Comparison of ENCODE assay signal across 19 cellular contexts in genomic region chr9:126854734-126855133, GRCh38. TPM values are rescaled to one million over a fixed set of nuclear protein-coding genes. Genes with fewer than 3 reads are reported as not detected.
DNase-seq lines count a peak whose midpoint lies in the region; ATAC-seq, FAIRE-seq and TF ChIP-seq lines count a peak whose summit lies in the region.
"Had no signal": no experiment of that assay in that cellular context is flagged by ENCODE, and none has a peak within 500 bp of the region (broad histone marks: within the 10 kb centered on the region; RNA-seq: fewer than 3 reads in every experiment).

No MANE protein-coding gene starts in this region.

- H3K27ac ChIP-seq in K562 (ENCODE audit: extremely low read depth, low read depth, low read length): no peak overlapping the region

- peaks cover 6 to 9% of the 10 kb centered on the region in 2 experiments; a peak in 4 of 5 replicates for H3K27me3 ChIP-seq in K562 (ENCODE audit: control insufficient read depth in 2 of 2, insufficient read depth in 2 of 2, low read length in 2 of 2)

- no peaks in the 10 kb centered on the region for H3K79me2 ChIP-seq in K562 (ENCODE audit: control insufficient read depth, insufficient read depth, low read length)

- CTCF ChIA-PET in K562 (lab: Yijun Ruan, JAX; ENCODE audit: low intra/inter-chr PET ratio): no interaction called here

- H3K9me3 ChIP-seq in K562 (replicated peaks; ENCODE audit: control insufficient read depth, insufficient read depth, low read depth, low read length): no peaks in the 10 kb centered on the region
- H3K9me3 ChIP-seq: HAP-1 had no signal

- no peak for TF ChIP-seq EP300 in K562 (IDR thresholded peaks at IDR 0.05; ENCODE audit: low read length)

- peak overlapping the region; percentile 68; the same call in 1 of the 2 replicates for H2AFZ ChIP-seq in K562 (ENCODE audit: low read depth, low read length)

- POLR2A ChIA-PET in K562 (lab: Yijun Ruan, JAX): no interaction called here

- H4K20me1 ChIP-seq in K562 (replicated peaks; ENCODE audit: control insufficient read depth, insufficient read depth, low read length): peaks cover 3% of the 10 kb centered on the region; the same call in 1 of the 2 replicates

- H3K4me2 ChIP-seq in K562 (ENCODE audit: insufficient read depth, low read length): no peak overlapping the region; the same call in 1 of the 2 replicates

- H3K9ac ChIP-seq in K562 (ENCODE audit: insufficient read depth in 1 of 2, low read depth in 2 of 2, low read length in 2 of 2): no peak overlapping the region

- no peaks in the 10 kb centered on the region for H3K36me3 ChIP-seq in K562 (ENCODE audit: control insufficient read depth, insufficient read depth, low read length)
- H3K36me3 ChIP-seq: HAP-1 had no signal

- H3K4me1 Mint-ChIP-seq in osteocyte (ENCODE audit: unreplicated experiment): no peaks in the 10 kb centered on the region
- H3K4me1 Mint-ChIP-seq in activated T-cell treated with anti-CD3 and anti-CD28 coated beads, Interleukin-2, amount 50 U/mL, for 72 hours (ENCODE audit: low read depth): peaks cover 5% of the 10 kb centered on the region

- BruUV-seq in K562 (replicated peaks; lab: Mats Ljungman, UMichigan): no TSS peak

- peaks cover 1 to 10% of the 10 kb centered on the region in 2 experiments; a peak in 4 of 5 replicates for H3K4me1 ChIP-seq in K562 (replicated peaks in 1 of 2; ENCODE audit: control insufficient read depth in 2 of 2, insufficient read depth in 2 of 2, low read length in 2 of 2)
- H3K4me1 ChIP-seq: HAP-1 had no signal

- peak in 2 of 4 experiments; percentile 23 to 42 for DNase-seq in K562 (ENCODE audit: extremely low read depth in 1 of 4, low spot score in 3 of 4)
- DNase-seq in dermis blood vessel endothelial cell: peak; percentile 18
- peak; percentile 32 for DNase-seq in osteocyte (ENCODE audit: extremely low spot score, unreplicated experiment)
- DNase-seq in NOMO-1 (lab: John Stamatoyannopoulos, UW; ENCODE audit: unreplicated experiment in 2 of 2): no peak
- DNase-seq in activated T-cell treated with anti-CD3 and anti-CD28 coated beads, Interleukin-2, amount 50 U/mL, for 72 hours: no peak
- DNase-seq: C1 segment of cervical spinal cord; Calu3; CD4-positive, alpha-beta memory T cell; COR-L47; DMS53; DMS79 treated with DMSO at 0.1 percent for 48 hours; GF-D8; GOT3; HFFc6 had no signal

- WGBS in K562 (ENCODE audit: insufficient coverage, low coverage, missing lambda C conversion rate): 5% methylated on average over 7 of the region's 7 CpGs

- intact Hi-C loops in K562 (cut with micrococcal nuclease): no loop called here

- ATAC-seq in K562 (peak; percentile 58), GM18873 (IDR thresholded peaks at IDR 0.05; ENCODE audit: low FRiP score, unreplicated experiment) (no peak)
- no peak for ATAC-seq in activated T-cell treated with anti-CD3 and anti-CD28 coated beads, Interleukin-2, amount 50 U/mL, for 72 hours (replicated peaks in 1 of 2)

- in situ Hi-C loops in K562 (cut with MboI): no loop called here

- FAIRE-seq in K562 (lab: Jason Lieb, UNC): peak; percentile 79
- FAIRE-seq: GM12891, GM18507, H54 had no signal

- H3K36me3 Mint-ChIP-seq in osteocyte (ENCODE audit: unreplicated experiment): no peaks in the 10 kb centered on the region
- H3K36me3 Mint-ChIP-seq in activated T-cell treated with anti-CD3 and anti-CD28 coated beads, Interleukin-2, amount 50 U/mL, for 72 hours (ENCODE audit: insufficient read depth in 2 of 2): no peaks in the 10 kb centered on the region
- H3K36me3 Mint-ChIP-seq: CD4-positive, alpha-beta memory T cell had no signal

- no peak for TF ChIP-seq CTCF in K562 (IDR thresholded peaks at IDR 0.05 in 2 of 3, conservative IDR thresholded peaks at IDR 0.05 in 1 of 3; ENCODE audit: insufficient read depth in 2 of 3, low read depth in 1 of 3, low read length in 3 of 3)
- no peak for TF ChIP-seq CTCF in osteocyte (IDR thresholded peaks at IDR 0.05)

- peaks cover 61% of the 10 kb centered on the region for H3K27me3 Mint-ChIP-seq in osteocyte (ENCODE audit: unreplicated experiment)
- H3K27me3 Mint-ChIP-seq in activated T-cell treated with anti-CD3 and anti-CD28 coated beads, Interleukin-2, amount 50 U/mL, for 72 hours (ENCODE audit: low read depth): peaks cover 57% of the 10 kb centered on the region

- H3K4me3 Mint-ChIP-seq in osteocyte (ENCODE audit: unreplicated experiment): no peak overlapping the region
- no peak overlapping the region for H3K4me3 Mint-ChIP-seq in activated T-cell treated with anti-CD3 and anti-CD28 coated beads, Interleukin-2, amount 50 U/mL, for 72 hours
- H3K4me3 Mint-ChIP-seq: CD4-positive, alpha-beta memory T cell; HFFc6 had no signal

- H3K4me3 ChIP-seq in K562: no peak overlapping the region
- H3K4me3 ChIP-seq: HAP-1 had no signal

- no peaks in the 10 kb centered on the region for H3K9me3 Mint-ChIP-seq in osteocyte (ENCODE audit: unreplicated experiment)
- H3K9me3 Mint-ChIP-seq in activated T-cell treated with anti-CD3 and anti-CD28 coated beads, Interleukin-2, amount 50 U/mL, for 72 hours: no peaks in the 10 kb centered on the region
- H3K9me3 Mint-ChIP-seq: CD4-positive, alpha-beta memory T cell; HFFc6 had no signal

- TF ChIP-seq RAD21 in K562 (CRISPR knock-in tag; conservative IDR thresholded peaks at IDR 0.05 in 1 of 2, IDR thresholded peaks at IDR 0.05 in 1 of 2): no peak

- no peak for TF ChIP-seq POLR2A in K562 (conservative IDR thresholded peaks at IDR 0.05)

- H3K9me1 ChIP-seq in K562 (ENCODE audit: control insufficient read depth, insufficient read depth, low read length): no peaks in the 10 kb centered on the region

- no peak overlapping the region for H3K27ac Mint-ChIP-seq in osteocyte (ENCODE audit: unreplicated experiment)
- H3K27ac Mint-ChIP-seq in activated T-cell treated with anti-CD3 and anti-CD28 coated beads, Interleukin-2, amount 50 U/mL, for 72 hours: no peak overlapping the region
- H3K27ac Mint-ChIP-seq: CD4-positive, alpha-beta memory T cell; HFFc6 had no signal

RNA-seq across cellular contexts. Expression of gene ZBTB34, which starts 5.7 kb away (rescaled TPM):
- 15.0 and 20.0 TPM in 2 replicates for total RNA-seq in K562 (2011; cell fraction: chromatin; rRNA removed; ENCODE audit: low replicate concordance)
- 10.5 and 11.4 TPM in 2 replicates for total RNA-seq in K562 (2011; cell fraction: nucleolus; rRNA removed)
- total RNA-seq in K562 (2011; cell fraction: nucleoplasm; rRNA removed): 16.6 and 22.8 TPM in 2 replicates
- total RNA-seq in K562 (2014; rRNA removed) (7.8 and 8.4 TPM in 2 replicates), K562 (2014; rRNA removed; fragmentation: Illumina TruSeq; extraction: Trizol) (11.3 and 12.4 TPM in 2 replicates), K562 (2015; rRNA removed; fragmentation: Illumina TruSeq; extraction: Trizol) (10.6 and 11.2 TPM in 2 replicates), K562 (2021) (13.4 and 14.6 TPM in 2 replicates), dermis blood vessel endothelial cell (10.5 and 11.6 TPM in 2 replicates), osteocyte (13.9 and 14.0 TPM in 2 replicates)
- polyA plus RNA-seq in K562 (2011; rRNA removed) (15.6 and 15.7 TPM in 2 replicates), K562 (2014; fragmentation: Illumina TruSeq; extraction: Trizol) (9.7 and 9.8 TPM in 2 replicates), K562 (2014; fragmentation: Nextera tagmentation; extraction: Ambion mirVana) (1 to 10 TPM; 2.7 to 6.3 TPM), K562 (2014; rRNA removed) (8.2 and 9.4 TPM in 2 replicates)
- 6.9 and 11.1 TPM in 2 replicates for polyA plus RNA-seq in K562 (2011; cell fraction: cytosol; rRNA removed)
- polyA plus RNA-seq in K562 (2011; cell fraction: nucleus; rRNA removed): 10.0 and 12.7 TPM in 2 replicates
- 5.3 and 6.1 TPM in 2 replicates for polyA plus RNA-seq in K562 (2012)
- polyA minus RNA-seq in K562 (2011; rRNA and poly(A)+ RNA removed): 30.8 and 33.6 TPM in 2 replicates
- 13.4 and 15.4 TPM in 2 replicates for polyA minus RNA-seq in K562 (2011; cell fraction: cytosol; rRNA and poly(A)+ RNA removed)
- 5.9 and 12.0 TPM in 2 replicates for polyA minus RNA-seq in K562 (2011; cell fraction: nucleus; rRNA and poly(A)+ RNA removed)
- total RNA-seq in activated T-cell treated with anti-CD3 and anti-CD28 coated beads, Interleukin-2, amount 50 U/mL, for 72 hours: 1 to 10 TPM; 7.1 to 8.1 TPM

RNA-seq across cellular contexts. Expression of gene ZBTB43, which starts 49.9 kb away (rescaled TPM):
- 11.0 and 26.1 TPM in 2 replicates for total RNA-seq in K562 (2011; cell fraction: chromatin; rRNA removed; ENCODE audit: low replicate concordance)
- total RNA-seq in K562 (2011; cell fraction: nucleolus; rRNA removed): 8.8 and 20.3 TPM in 2 replicates
- total RNA-seq in K562 (2011; cell fraction: nucleoplasm; rRNA removed): 14.2 and 18.7 TPM in 2 replicates
- total RNA-seq in K562 (2014; rRNA removed) (6.0 and 6.9 TPM in 2 replicates), K562 (2014; rRNA removed; fragmentation: Illumina TruSeq; extraction: Trizol) (9.1 and 10.3 TPM in 2 replicates), K562 (2015; rRNA removed; fragmentation: Illumina TruSeq; extraction: Trizol) (9.5 and 13.3 TPM in 2 replicates), K562 (2021) (8.7 and 15.0 TPM in 2 replicates), dermis blood vessel endothelial cell (7.7 and 8.2 TPM in 2 replicates), osteocyte (17.1 and 20.3 TPM in 2 replicates)
- polyA plus RNA-seq in K562 (2011; rRNA removed) (11.9 and 13.8 TPM in 2 replicates), K562 (2014; fragmentation: Illumina TruSeq; extraction: Trizol) (8.2 and 17.2 TPM in 2 replicates), K562 (2014; fragmentation: Nextera tagmentation; extraction: Ambion mirVana) (1 to 10 TPM; 3.9 to 5.5 TPM), K562 (2014; rRNA removed) (6.6 and 7.1 TPM in 2 replicates)
- polyA plus RNA-seq in K562 (2011; cell fraction: cytosol; rRNA removed): 4.4 and 6.5 TPM in 2 replicates
- polyA plus RNA-seq in K562 (2011; cell fraction: nucleus; rRNA removed): 5.8 and 10.6 TPM in 2 replicates
- 4.8 TPM in 2 replicates for polyA plus RNA-seq in K562 (2012)
- 10.3 and 10.4 TPM in 2 replicates for polyA minus RNA-seq in K562 (2011; rRNA and poly(A)+ RNA removed)
- 7.1 and 7.2 TPM in 2 replicates for polyA minus RNA-seq in K562 (2011; cell fraction: cytosol; rRNA and poly(A)+ RNA removed)
- 9.7 and 11.2 TPM in 2 replicates for polyA minus RNA-seq in K562 (2011; cell fraction: nucleus; rRNA and poly(A)+ RNA removed)
- total RNA-seq in activated T-cell treated with anti-CD3 and anti-CD28 coated beads, Interleukin-2, amount 50 U/mL, for 72 hours: 10 to 100 TPM; 30.2 to 66.2 TPM

RNA-seq across cellular contexts. Expression of gene RALGPS1, which starts 59.8 kb away (rescaled TPM):
- total RNA-seq in K562 (2011; cell fraction: chromatin; rRNA removed; ENCODE audit: low replicate concordance): 14.4 and 14.5 TPM in 2 replicates
- 6.3 and 10.0 TPM in 2 replicates for total RNA-seq in K562 (2011; cell fraction: nucleolus; rRNA removed)
- 11.3 and 14.1 TPM in 2 replicates for total RNA-seq in K562 (2011; cell fraction: nucleoplasm; rRNA removed)
- total RNA-seq in K562 (2014; rRNA removed) (1.5 and 1.6 TPM in 2 replicates), K562 (2014; rRNA removed; fragmentation: Illumina TruSeq; extraction: Trizol) (1.2 and 1.9 TPM in 2 replicates), K562 (2015; rRNA removed; fragmentation: Illumina TruSeq; extraction: Trizol) (1.3 and 1.5 TPM in 2 replicates), K562 (2021) (1.9 and 2.6 TPM in 2 replicates), dermis blood vessel endothelial cell (3.1 and 3.3 TPM in 2 replicates), osteocyte (8.7 and 9.9 TPM in 2 replicates)
- polyA plus RNA-seq in K562 (2011; rRNA removed) (1.2 and 1.5 TPM in 2 replicates), K562 (2014; fragmentation: Illumina TruSeq; extraction: Trizol) (1.9 and 2.2 TPM in 2 replicates), K562 (2014; fragmentation: Nextera tagmentation; extraction: Ambion mirVana) (under 1 TPM; 0.04 to 0.20 TPM), K562 (2014; rRNA removed) (1.5 and 6.3 TPM in 2 replicates)
- polyA plus RNA-seq in K562 (2011; cell fraction: cytosol; rRNA removed): 0.83 and 1.1 TPM in 2 replicates
- 4.3 and 6.0 TPM in 2 replicates for polyA plus RNA-seq in K562 (2011; cell fraction: nucleus; rRNA removed)
- polyA plus RNA-seq in K562 (2012): 1.4 and 2.7 TPM in 2 replicates
- polyA minus RNA-seq in K562 (2011; rRNA and poly(A)+ RNA removed): 1.2 and 2.2 TPM in 2 replicates
- polyA minus RNA-seq in K562 (2011; cell fraction: cytosol; rRNA and poly(A)+ RNA removed): 1.6 TPM in 1 of 2 replicates, not detected in the other
- 1.9 and 4.4 TPM in 2 replicates for polyA minus RNA-seq in K562 (2011; cell fraction: nucleus; rRNA and poly(A)+ RNA removed)
- 1 to 10 TPM; 3.3 to 3.4 TPM for total RNA-seq in activated T-cell treated with anti-CD3 and anti-CD28 coated beads, Interleukin-2, amount 50 U/mL, for 72 hours

Comparison
In these comparisons a context has a peak if more than half of its experiments do, and no peak if none do; other contexts are left out.
1. DNase-seq: peak in dermis blood vessel endothelial cell (single experiment) and osteocyte (single experiment); none in NOMO-1 (0 of 2) and activated T-cell treated with anti-CD3 and anti-CD28 coated beads, Interleukin-2, amount 50 U/mL, for 72 hours (0 of 2).